In genomic region chr9:39001085-39001593, GRCh38 we compare ENCODE assay signal across 8 cellular contexts.
A peak's percentile ranks its signal among the peaks of the same experiment; 100 is the strongest.
DNase-seq lines count a peak whose midpoint lies in the region; ATAC-seq, FAIRE-seq and TF ChIP-seq lines count a peak whose summit lies in the region.
"Not testable (repeated sequence)": the region's sequence is repeated elsewhere in the genome, so short reads cannot be mapped to it uniquely, and the experiment has no call there.

No MANE protein-coding gene starts in this region.

- H3K4me1 ChIP-seq in RWPE2 (ENCODE audit: insufficient read depth, poor library complexity, severe bottlenecking); mammary epithelial cell (ENCODE audit: insufficient read depth, low read length): not testable (repeated sequence)

- H4K20me1 ChIP-seq in mammary epithelial cell (ENCODE audit: insufficient read depth, low read length), result not testable (repeated sequence)

- in situ Hi-C loops in mammary epithelial cell (cut with MboI; ENCODE audit: low sequenced_read_pairs in 2 of 2), result loop anchor here in 1 of 2 donors (25.0 kb wide), 1 partner anchor 289 kb away; the partner anchor contains the start of gene FAM240B

- TF ChIP-seq CTCF in RWPE2 (IDR thresholded peaks at IDR 0.05; ENCODE audit: poor library complexity, severe bottlenecking); mammary epithelial cell (conservative IDR thresholded peaks at IDR 0.05 in 1 of 2, IDR thresholded peaks at IDR 0.05 in 1 of 2; ENCODE audit: extremely low read depth in 1 of 2, insufficient read depth in 1 of 2, low read depth in 1 of 2, low read length in 2 of 2); kidney epithelial cell (IDR thresholded peaks at IDR 0.05; ENCODE audit: insufficient read depth, low read length, poor library complexity, severe bottlenecking): not testable (repeated sequence)

- not testable (repeated sequence) for H3K4me3 ChIP-seq in RWPE2 (ENCODE audit: severe bottlenecking); mammary epithelial cell (replicated peaks in 1 of 3; ENCODE audit: insufficient read depth in 1 of 3, low read depth in 2 of 3, low read length in 3 of 3); kidney epithelial cell (ENCODE audit: low read depth, low read length)

- BruUV-seq in mammary epithelial cell (replicated peaks; lab: Mats Ljungman, UMichigan), result not testable (repeated sequence)

- H3K27ac ChIP-seq in RWPE2 (ENCODE audit: poor library complexity, severe bottlenecking); mammary epithelial cell (ENCODE audit: insufficient read depth, low read depth, low read length): not testable (repeated sequence)

- not testable (repeated sequence) for H2AFZ ChIP-seq in mammary epithelial cell (ENCODE audit: low read depth, low read length)

- WGBS in mammary epithelial cell (ENCODE audit: low coverage, missing lambda C conversion rate), result 92% methylated on average over 14 of the region's 14 CpGs

- peak; percentile 19 for DNase-seq in ELR (ENCODE audit: low read depth)
- DNase-seq in M059J (ENCODE audit: low read depth), result peak; percentile 52
- DNase-seq in RCC 7860 (ENCODE audit: low spot score), result peak; percentile 44
- DNase-seq in RWPE2 (ENCODE audit: low spot score), result not testable (repeated sequence)
- DNase-seq in mammary epithelial cell, result peak; percentile 26
- peak; percentile 10 for DNase-seq in kidney epithelial cell (ENCODE audit: low read depth)
- peak; percentile 36 for DNase-seq in renal cortical epithelial cell (ENCODE audit: low read depth)

- CTCF ChIA-PET in mammary epithelial cell (lab: Charles Lee; ENCODE audit: low non-redundant PET), result not testable (repeated sequence)

- dilution Hi-C loops in mammary epithelial cell (cut with HindIII; ENCODE audit: low sequenced_read_pairs), result not testable (repeated sequence)

- peak; percentile 78 for ATAC-seq in RWPE2 (ENCODE audit: low read depth)
- ATAC-seq in esophagus mucosa, result peak; percentile 24

- not testable (repeated sequence) for H3K27me3 ChIP-seq in RWPE2 (ENCODE audit: insufficient read depth, poor library complexity, severe bottlenecking); mammary epithelial cell (ENCODE audit: insufficient read depth, low read length); kidney epithelial cell (ENCODE audit: control insufficient read depth, insufficient read depth, low read length)

- FAIRE-seq in RCC 7860 (lab: Jason Lieb, UNC), result not testable (repeated sequence)

- not testable (repeated sequence) for H3K79me2 ChIP-seq in mammary epithelial cell (ENCODE audit: insufficient read depth, low read length)

- H3K36me3 ChIP-seq in RWPE2 (ENCODE audit: low read depth); mammary epithelial cell (ENCODE audit: insufficient read depth, low read length); kidney epithelial cell (ENCODE audit: control insufficient read depth, insufficient read depth, low read length): not testable (repeated sequence)

- intact Hi-C loops in mammary epithelial cell (cut with micrococcal nuclease), result not testable (repeated sequence)

- not testable (repeated sequence) for H3K9ac ChIP-seq in mammary epithelial cell (ENCODE audit: insufficient read depth, low read length)

- H3K9me3 ChIP-seq in RWPE2 (ENCODE audit: severe bottlenecking); mammary epithelial cell (replicated peaks; ENCODE audit: insufficient read depth, low read length): not testable (repeated sequence)

- H3K4me2 ChIP-seq in mammary epithelial cell (ENCODE audit: insufficient read depth, low read depth, low read length), result not testable (repeated sequence)
